Comparison of ENCODE assay signal across 2 cellular contexts in the genomic region with DNA sequence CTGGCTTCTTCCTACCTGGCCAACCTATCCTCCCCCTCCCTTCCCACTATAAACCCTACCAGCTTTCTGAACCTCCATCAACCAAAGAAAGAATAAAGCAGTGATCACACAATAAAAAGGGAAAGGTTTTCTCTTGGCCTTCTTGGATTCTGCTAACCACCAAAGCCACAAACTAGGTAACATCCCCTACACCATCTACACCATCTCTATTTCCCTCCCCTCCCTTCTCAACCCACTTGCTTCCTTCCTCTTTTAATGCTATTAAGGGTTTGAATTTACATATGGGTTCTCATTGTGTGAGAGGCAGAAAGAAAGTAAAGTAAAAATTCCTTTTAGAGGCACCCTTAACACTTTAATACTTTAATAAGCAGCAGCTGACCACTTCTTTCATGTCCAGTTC.
TF ChIP-seq lines count a peak whose summit lies in the region.

No MANE protein-coding gene starts in this region.

TF ChIP-seq in IMR-90, 13 proteins besides CTCF, POLR2A, EP300 and RAD21:
- TF ChIP-seq, protein P1, sequence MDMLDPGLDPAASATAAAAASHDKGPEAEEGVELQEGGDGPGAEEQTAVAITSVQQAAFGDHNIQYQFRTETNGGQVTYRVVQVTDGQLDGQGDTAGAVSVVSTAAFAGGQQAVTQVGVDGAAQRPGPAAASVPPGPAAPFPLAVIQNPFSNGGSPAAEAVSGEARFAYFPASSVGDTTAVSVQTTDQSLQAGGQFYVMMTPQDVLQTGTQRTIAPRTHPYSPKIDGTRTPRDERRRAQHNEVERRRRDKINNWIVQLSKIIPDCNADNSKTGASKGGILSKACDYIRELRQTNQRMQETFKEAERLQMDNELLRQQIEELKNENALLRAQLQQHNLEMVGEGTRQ (IDR thresholded peaks at IDR 0.05; ENCODE audit: low read depth, low read length), result no peak
- TF ChIP-seq RFX5 (IDR thresholded peaks at IDR 0.05; ENCODE audit: low read depth, low read length) (no peak), MXI1 (IDR thresholded peaks at IDR 0.05; ENCODE audit: borderline replicate concordance, low read depth, low read length) (no peak), NFE2L2 (IDR thresholded peaks at IDR 0.05; ENCODE audit: low read depth, low read length) (no peak), RCOR1 (IDR thresholded peaks at IDR 0.05; ENCODE audit: insufficient replicate concordance, low read length) (no peak), CHD1 (IDR thresholded peaks at IDR 0.05; ENCODE audit: low read depth, low read length) (no peak), MAFK (IDR thresholded peaks at IDR 0.05; ENCODE audit: low read depth, low read length) (no peak), MAZ (IDR thresholded peaks at IDR 0.05; ENCODE audit: borderline replicate concordance, low read depth, low read length) (no peak), BHLHE40 (IDR thresholded peaks at IDR 0.05; ENCODE audit: low read depth, low read length) (no peak), CEBPB (IDR thresholded peaks at IDR 0.05; ENCODE audit: low read depth, low read length) (no peak), SMC3 (IDR thresholded peaks at IDR 0.05; ENCODE audit: low read depth, low read length) (no peak), FOS (IDR thresholded peaks at IDR 0.05; ENCODE audit: low read depth, low read length) (no peak)
- TF ChIP-seq, protein P2, sequence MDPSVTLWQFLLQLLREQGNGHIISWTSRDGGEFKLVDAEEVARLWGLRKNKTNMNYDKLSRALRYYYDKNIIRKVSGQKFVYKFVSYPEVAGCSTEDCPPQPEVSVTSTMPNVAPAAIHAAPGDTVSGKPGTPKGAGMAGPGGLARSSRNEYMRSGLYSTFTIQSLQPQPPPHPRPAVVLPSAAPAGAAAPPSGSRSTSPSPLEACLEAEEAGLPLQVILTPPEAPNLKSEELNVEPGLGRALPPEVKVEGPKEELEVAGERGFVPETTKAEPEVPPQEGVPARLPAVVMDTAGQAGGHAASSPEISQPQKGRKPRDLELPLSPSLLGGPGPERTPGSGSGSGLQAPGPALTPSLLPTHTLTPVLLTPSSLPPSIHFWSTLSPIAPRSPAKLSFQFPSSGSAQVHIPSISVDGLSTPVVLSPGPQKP (IDR thresholded peaks at IDR 0.05; ENCODE audit: borderline replicate concordance, low read depth, low read length), result no peak
TF ChIP-seq in IMR-90: peak in this region for 0.

TF ChIP-seq in HepG2, 621 proteins besides CTCF, POLR2A, EP300 and RAD21:
- no peak for TF ChIP-seq ARHGAP35 (CRISPR knock-in tag; IDR thresholded peaks at IDR 0.05; ENCODE audit: borderline replicate concordance)
- no peak for TF ChIP-seq RELA (CRISPR knock-in tag; IDR thresholded peaks at IDR 0.05)
- TF ChIP-seq, protein P3, sequence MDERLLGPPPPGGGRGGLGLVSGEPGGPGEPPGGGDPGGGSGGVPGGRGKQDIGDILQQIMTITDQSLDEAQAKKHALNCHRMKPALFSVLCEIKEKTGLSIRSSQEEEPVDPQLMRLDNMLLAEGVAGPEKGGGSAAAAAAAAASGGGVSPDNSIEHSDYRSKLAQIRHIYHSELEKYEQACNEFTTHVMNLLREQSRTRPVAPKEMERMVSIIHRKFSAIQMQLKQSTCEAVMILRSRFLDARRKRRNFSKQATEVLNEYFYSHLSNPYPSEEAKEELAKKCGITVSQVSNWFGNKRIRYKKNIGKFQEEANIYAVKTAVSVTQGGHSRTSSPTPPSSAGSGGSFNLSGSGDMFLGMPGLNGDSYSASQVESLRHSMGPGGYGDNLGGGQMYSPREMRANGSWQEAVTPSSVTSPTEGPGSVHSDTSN (CRISPR knock-in tag; IDR thresholded peaks at IDR 0.05), result no peak
- no peak for TF ChIP-seq ZNF138 (CRISPR knock-in tag; IDR thresholded peaks at IDR 0.05; ENCODE audit: low read depth)
- TF ChIP-seq HCFC1 (IDR thresholded peaks at IDR 0.05; ENCODE audit: low read depth, low read length), result no peak
- no peak for TF ChIP-seq KDM5A (IDR thresholded peaks at IDR 0.05; ENCODE audit: borderline replicate concordance, low read length)
- TF ChIP-seq, protein P4, sequence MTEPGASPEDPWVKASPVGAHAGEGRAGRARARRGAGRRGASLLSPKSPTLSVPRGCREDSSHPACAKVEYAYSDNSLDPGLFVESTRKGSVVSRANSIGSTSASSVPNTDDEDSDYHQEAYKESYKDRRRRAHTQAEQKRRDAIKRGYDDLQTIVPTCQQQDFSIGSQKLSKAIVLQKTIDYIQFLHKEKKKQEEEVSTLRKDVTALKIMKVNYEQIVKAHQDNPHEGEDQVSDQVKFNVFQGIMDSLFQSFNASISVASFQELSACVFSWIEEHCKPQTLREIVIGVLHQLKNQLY (CRISPR knock-in tag; IDR thresholded peaks at IDR 0.05), result no peak
- TF ChIP-seq YEATS2 (CRISPR knock-in tag; IDR thresholded peaks at IDR 0.05; ENCODE audit: borderline replicate concordance), result no peak
- TF ChIP-seq, protein P5, sequence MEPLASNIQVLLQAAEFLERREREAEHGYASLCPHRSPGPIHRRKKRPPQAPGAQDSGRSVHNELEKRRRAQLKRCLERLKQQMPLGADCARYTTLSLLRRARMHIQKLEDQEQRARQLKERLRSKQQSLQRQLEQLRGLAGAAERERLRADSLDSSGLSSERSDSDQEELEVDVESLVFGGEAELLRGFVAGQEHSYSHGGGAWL (CRISPR knock-in tag; IDR thresholded peaks at IDR 0.05), result no peak
- TF ChIP-seq PPARG (CRISPR knock-in tag; conservative IDR thresholded peaks at IDR 0.05), result no peak
- no peak for TF ChIP-seq GATA4 (IDR thresholded peaks at IDR 0.05; ENCODE audit: borderline replicate concordance, low read depth)
